In the genomic region with DNA sequence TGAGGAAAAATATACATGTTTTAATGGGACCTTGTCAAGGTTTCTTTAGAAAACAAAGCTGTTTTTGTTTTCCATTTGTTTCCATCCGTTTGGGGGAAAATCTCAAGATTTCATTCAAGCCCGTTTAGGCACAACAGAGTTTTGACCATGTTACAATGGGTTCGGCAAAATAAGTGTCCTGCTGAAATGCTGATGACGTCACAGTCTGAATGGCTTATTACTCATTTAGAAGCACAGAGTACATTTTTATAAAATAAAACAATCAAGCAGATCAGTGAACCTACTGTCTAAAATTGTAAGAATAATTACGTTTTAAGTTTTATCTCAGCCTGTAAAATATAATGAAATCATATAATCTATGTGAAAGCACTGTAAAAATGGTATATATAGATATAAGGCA, we compare ENCODE assay signal across 34 cellular contexts.
"Had no signal": no experiment of that assay in that cellular context is flagged by ENCODE, and none has a peak within 500 bp of the region (broad histone marks: within the 10 kb centered on the region; RNA-seq: fewer than 3 reads in every experiment).

No MANE protein-coding gene starts in this region.

- DNase-seq: Karpas-422, Kasumi-1, MG63, MM.1S, MV-4-11, NCI-H1048, NCI-H1092, NCI-H1092 treated with DMSO at 0.1 percent for 48 hours, NCI-H1105, NCI-H1105 treated with DMSO at 0.1 percent for 48 hours, NCI-H1417, NCI-H1417 treated with DMSO at 0.1 percent for 48 hours, NCI-H1436, NCI-H1436 treated with DMSO at 0.1 percent for 48 hours, NCI-H146, NCI-H1694, NCI-H1694 treated with DMSO at 0.1 percent for 48 hours, NCI-H187, NCI-H187 treated with DMSO at 0.1 percent for 48 hours, NCI-H1930, NCI-H2029, NCI-H2029 treated with DMSO at 0.1 percent for 48 hours, NCI-H2081, NCI-H2081 treated with DMSO at 0.1 percent for 48 hours, NCI-H2107, NCI-H2171, NCI-H2227 treated with DMSO at 0.1 percent for 48 hours, NCI-H226, NCI-H345, NCI-H446, NCI-H446 treated with DMSO at 0.1 percent for 48 hours, NCI-H510A, NCI-H510A treated with DMSO at 0.1 percent for 48 hours, NCI-H524 had no signal

- H3K4me3 ChIP-seq: MG63 had no signal

- H3K9me3 ChIP-seq: MG63 had no signal

- H3K27me3 ChIP-seq: MG63 had no signal

- H3K36me3 ChIP-seq: MG63 had no signal
